Comparison of ENCODE assay signal across 8 cellular contexts in the genomic region with DNA sequence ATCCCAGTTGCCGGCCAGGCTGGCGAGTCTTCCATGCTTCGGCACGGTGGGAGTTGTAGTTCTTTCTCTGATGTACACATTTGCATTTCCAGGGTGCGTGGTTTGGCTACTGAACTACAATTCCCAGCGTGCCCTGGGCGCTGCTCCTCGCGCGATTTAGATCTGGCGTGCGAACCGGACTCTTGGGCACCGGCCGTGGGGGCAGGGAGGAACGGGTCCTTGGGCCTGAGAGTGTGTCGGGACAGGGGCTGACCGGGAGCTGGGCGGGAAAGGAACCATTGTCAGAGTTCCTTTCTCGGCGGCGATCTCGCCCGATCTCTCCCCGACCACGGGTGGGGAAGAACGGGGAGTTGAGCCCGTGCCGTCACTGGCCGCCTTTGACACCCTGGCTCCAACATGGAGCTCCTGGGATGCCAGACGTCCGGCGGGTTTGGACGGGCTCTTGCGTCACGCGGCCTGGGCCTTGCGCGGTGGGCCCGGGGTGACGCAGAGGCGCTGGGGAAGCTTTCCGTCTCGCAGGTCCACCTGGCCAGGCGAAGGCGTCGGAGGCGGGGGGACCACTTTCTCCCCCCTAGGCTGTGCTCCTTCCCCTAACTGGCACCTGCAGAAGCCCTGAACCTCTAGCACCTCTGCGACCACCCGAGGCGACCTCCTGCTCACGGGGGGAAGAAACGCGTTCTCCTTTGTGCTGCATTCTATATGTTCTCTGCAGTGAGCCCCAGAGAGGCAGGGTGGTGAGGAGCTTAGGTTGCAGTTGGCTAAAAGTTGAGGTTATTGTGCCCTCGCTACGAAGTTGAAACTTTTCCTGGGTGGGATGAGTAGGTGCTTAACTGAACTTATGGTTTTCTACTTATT. TPM values are rescaled to one million over a fixed set of nuclear protein-coding genes. Genes with fewer than 3 reads are reported as not detected.
DNase-seq lines count a peak whose midpoint lies in the region; ATAC-seq and TF ChIP-seq lines count a peak whose summit lies in the region.

No MANE protein-coding gene starts in this region.

- peak; percentile 80 for ATAC-seq in GM19035 (IDR thresholded peaks at IDR 0.05; ENCODE audit: unreplicated experiment)
- ATAC-seq in HG03342 (IDR thresholded peaks at IDR 0.05; ENCODE audit: unreplicated experiment), result peak; percentile 82

- H3K27ac ChIP-seq in smooth muscle cell (ENCODE audit: low read depth), result peak overlapping the region; percentile 99

- H3K9me3 ChIP-seq in smooth muscle cell (replicated peaks; ENCODE audit: low read depth), result no peaks in the 10 kb centered on the region

- H3K4me2 ChIP-seq in smooth muscle cell, result peak overlapping the region; percentile 94

- H3K27me3 ChIP-seq in smooth muscle cell (ENCODE audit: low read depth), result no peaks in the 10 kb centered on the region

- peaks cover 57% of the 10 kb centered on the region for H3K79me2 ChIP-seq in smooth muscle cell (ENCODE audit: low read depth)

- H3K36me3 ChIP-seq in smooth muscle cell (ENCODE audit: low read depth), result peaks cover 5% of the 10 kb centered on the region

- under 1% methylated on average over 56 of the region's 56 CpGs for WGBS in smooth muscle cell (ENCODE audit: low lambda C conversion rate)

- TF ChIP-seq CTCF in AG09309 (IDR thresholded peaks at IDR 0.05; ENCODE audit: control insufficient read depth, insufficient read depth, low read depth, low read length, missing control alignments), result no peak
- no peak for TF ChIP-seq CTCF in smooth muscle cell (IDR thresholded peaks at IDR 0.05; ENCODE audit: borderline replicate concordance, insufficient read depth, poor library complexity, severe bottlenecking)

- H3K4me1 ChIP-seq in smooth muscle cell (ENCODE audit: low read depth), result peaks cover 24% of the 10 kb centered on the region

- peaks cover 9% of the 10 kb centered on the region for H3F3A ChIP-seq in smooth muscle cell (ENCODE audit: low read depth)

- peak; percentile 91 for DNase-seq in AG09309 (ENCODE audit: low read depth)
- DNase-seq in NCI-H345 (lab: John Stamatoyannopoulos, UW), result peak; percentile 97
- peak; percentile 76 for DNase-seq in activated CD4-positive, CD25-positive, alpha-beta regulatory T cell treated with anti-CD3 and anti-CD28 coated beads, Interleukin-2, amount 50 U/mL, for 16 hours (ENCODE audit: low read depth, low spot score)
- DNase-seq in central memory CD4-positive, alpha-beta T cell, result peak; percentile 88
- peak; percentile 98 for DNase-seq in inferior parietal cortex (ENCODE audit: extremely low spot score)
- peak; percentile 81 for DNase-seq in smooth muscle cell (lab: John Stamatoyannopoulos, UW; ENCODE audit: unreplicated experiment)

- H3K4me3 ChIP-seq in AG09309 (ENCODE audit: control insufficient read depth, low read depth, low read length) (peak overlapping the region; percentile 100), smooth muscle cell (peak overlapping the region; percentile 100)

- H4K20me1 ChIP-seq in smooth muscle cell (ENCODE audit: low read depth), result peaks cover 56% of the 10 kb centered on the region

- H2AFZ ChIP-seq in smooth muscle cell (ENCODE audit: low read depth), result no peak overlapping the region

- peak overlapping the region; percentile 100 for H3K9ac ChIP-seq in smooth muscle cell (ENCODE audit: low read depth)

RNA-seq across cellular contexts. Expression of a gene that starts 0.8 kb away (rescaled TPM):
- total RNA-seq in smooth muscle cell, result 150 and 155 TPM in 2 replicates
- 70.5 and 82.9 TPM in 2 replicates for polyA plus RNA-seq in smooth muscle cell

RNA-seq across cellular contexts. Expression of a gene that starts 29.8 kb away (rescaled TPM):
- total RNA-seq in smooth muscle cell, result 0.58 and 2.0 TPM in 2 replicates
- polyA plus RNA-seq in smooth muscle cell, result 0.81 and 1.4 TPM in 2 replicates

Comparison
In these comparisons a context has a peak if more than half of its experiments do, and no peak if none do; other contexts are left out.
1. Peak in every context shown above with its lines: DNase-seq, ATAC-seq, H3K4me3 ChIP-seq and H3K27ac ChIP-seq.